13 cellular contexts compared by ENCODE assay signal in the genomic region with DNA sequence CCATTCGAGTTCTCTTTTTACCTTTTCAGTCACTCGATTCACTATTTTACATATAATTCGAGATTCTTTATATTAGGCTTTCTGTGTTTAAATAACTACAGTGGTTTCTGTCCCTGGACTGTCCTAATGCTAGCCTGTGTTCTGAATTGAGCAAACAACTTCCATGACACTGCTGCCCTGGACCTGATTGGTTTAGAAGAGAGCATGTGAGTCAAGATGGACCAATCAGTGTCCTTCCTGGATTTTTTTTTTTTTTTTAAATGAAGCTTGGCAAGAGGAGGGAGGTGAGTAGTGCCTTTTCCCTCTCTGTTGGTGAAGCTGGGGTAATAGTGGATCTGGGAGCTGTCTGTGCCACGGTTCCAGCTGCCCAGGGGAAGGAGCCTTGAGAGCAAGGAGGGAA.
DNase-seq lines count a peak whose midpoint lies in the region; ATAC-seq and TF ChIP-seq lines count a peak whose summit lies in the region.
"Had no signal": no experiment of that assay in that cellular context is flagged by ENCODE, and none has a peak within 500 bp of the region (broad histone marks: within the 10 kb centered on the region; RNA-seq: fewer than 3 reads in every experiment).

No MANE protein-coding gene starts in this region.

- CTCF ChIA-PET in RWPE1 (lab: Yijun Ruan, JAX): no interaction called here

- DNase-seq in CD1c-positive myeloid dendritic cell (ENCODE audit: extremely low spot score) (peak; percentile 26), GM20000 (ENCODE audit: low spot score) (peak; percentile 72), RWPE1 (ENCODE audit: low spot score) (peak; percentile 30), fibroblast of mammary gland (ENCODE audit: low read depth) (peak; percentile 14), foreskin melanocyte (no peak), dedifferentiated amniotic fluid mesenchymal stem cell (ENCODE audit: extremely low spot score) (no peak)
- no peak for DNase-seq in stimulated activated CD4-positive, alpha-beta T cell treated with anti-CD3 and anti-CD28 coated beads, Interleukin-4, amount 100 ng/mL, for 1 hour
- DNase-seq: foreskin fibroblast, spleen, WERI-Rb-1 had no signal

- POLR2A ChIA-PET in RWPE1 (lab: Yijun Ruan, JAX; ENCODE audit: low non-redundant PET): no interaction called here

- H3K27ac ChIP-seq in RWPE1: no peak overlapping the region
- H3K27ac ChIP-seq: BLaER1 treated with 17β-estradiol and CSF1 and Interleukin-3, amounts not matched to agents 10 nM and 100 nM; coronary artery; spleen; WERI-Rb-1 had no signal

- H3K4me3 ChIP-seq in fibroblast of mammary gland (ENCODE audit: control insufficient read depth, low read depth, low read length): no peak overlapping the region
- H3K4me3 ChIP-seq: BLaER1 treated with 17β-estradiol and CSF1 and Interleukin-3, amounts not matched to agents 10 nM and 100 nM; coronary artery had no signal

- ATAC-seq in HG03108 (IDR thresholded peaks at IDR 0.05; ENCODE audit: unreplicated experiment): no peak

- TF ChIP-seq CTCF in GM20000 (IDR thresholded peaks at IDR 0.05; ENCODE audit: extremely low read depth, missing control alignments) (no peak), RWPE1 (conservative IDR thresholded peaks at IDR 0.05; ENCODE audit: low read depth) (no peak), fibroblast of mammary gland (conservative IDR thresholded peaks at IDR 0.05; ENCODE audit: control insufficient read depth, insufficient read depth, low read depth, low read length) (no peak)

Comparison
In these comparisons a context has a peak if more than half of its experiments do, and no peak if none do; other contexts are left out.
1. DNase-seq: peak in CD1c-positive myeloid dendritic cell (single experiment), GM20000 (single experiment), RWPE1 (single experiment) and fibroblast of mammary gland (single experiment); none in stimulated activated CD4-positive, alpha-beta T cell treated with anti-CD3 and anti-CD28 coated beads, Interleukin-4, amount 100 ng/mL, for 1 hour (single experiment), foreskin melanocyte (single experiment) and dedifferentiated amniotic fluid mesenchymal stem cell (single experiment).